ENCODE assay signal across 8 cellular contexts in genomic region chr2:73896362-73897239, GRCh38. TPM values are rescaled to one million over a fixed set of nuclear protein-coding genes. Genes with fewer than 3 reads are reported as not detected.
DNase-seq lines count a peak whose midpoint lies in the region; ATAC-seq and TF ChIP-seq lines count a peak whose summit lies in the region.

No MANE protein-coding gene starts in this region.

- CTCF ChIA-PET in CD8-positive, alpha-beta memory T cell (lab: Charles Lee) = interaction anchor here (1.7 kb wide), 1 partner anchor 91 kb away, joined by 4 read pairs; no protein-coding TSS in a partner anchor

- peak overlapping the region; percentile 70 to 100 (median 93) for H3K27ac Mint-ChIP-seq in CD8-positive, alpha-beta memory T cell
- H3K27ac Mint-ChIP-seq in memory B cell = no peak overlapping the region

- H3K27me3 Mint-ChIP-seq in CD8-positive, alpha-beta memory T cell = peaks cover 0 to 3% of the 10 kb centered on the region in 2 donors
- H3K27me3 Mint-ChIP-seq in memory B cell = no peaks in the 10 kb centered on the region

- H3K9me3 ChIP-seq in CD8-positive, alpha-beta memory T cell (ENCODE audit: low read length) = no peaks in the 10 kb centered on the region
- H3K9me3 ChIP-seq in thyroid gland = no peaks in the 10 kb centered on the region

- WGBS in thyroid gland, 2 donors = 56 to 63% methylated on average over 15 of the region's 15 CpGs

- no peaks in the 10 kb centered on the region for H3K36me3 Mint-ChIP-seq in CD8-positive, alpha-beta memory T cell
- no peaks in the 10 kb centered on the region for H3K36me3 Mint-ChIP-seq in memory B cell

- POLR2A ChIA-PET in CD8-positive, alpha-beta memory T cell (lab: Charles Lee) = no interaction called here

- peaks cover 21% of the 10 kb centered on the region for H3K4me1 ChIP-seq in CD8-positive, alpha-beta memory T cell (ENCODE audit: insufficient read depth, low read length)
- no peaks in the 10 kb centered on the region for H3K4me1 ChIP-seq in thyroid gland

- H3K27me3 ChIP-seq in CD8-positive, alpha-beta memory T cell (ENCODE audit: insufficient read depth, low read length, poor library complexity, severe bottlenecking) = no peaks in the 10 kb centered on the region
- H3K27me3 ChIP-seq in thyroid gland = no peaks in the 10 kb centered on the region

- H3K4me1 Mint-ChIP-seq in CD8-positive, alpha-beta memory T cell = peaks cover 12 to 24% (median 23%) of the 10 kb centered on the region in 3 donors
- peaks cover 5% of the 10 kb centered on the region for H3K4me1 Mint-ChIP-seq in memory B cell

- peak overlapping the region; percentile 0 to 77 (median 45) for H3K4me3 Mint-ChIP-seq in CD8-positive, alpha-beta memory T cell
- H3K4me3 Mint-ChIP-seq in memory B cell = no peak overlapping the region

- no peak for TF ChIP-seq CTCF in thyroid gland (IDR thresholded peaks at IDR 0.05)

- DNase-seq in CD8-positive, alpha-beta memory T cell = peak in 4 of 5 donors; percentile 5 to 54 (median 40)
- DNase-seq in activated CD8-positive, alpha-beta memory T cell treated with anti-CD3 and anti-CD28 coated beads, Interleukin-2, amount 50 U/mL, for 4 hours = peak; percentile 37
- DNase-seq in memory B cell (ENCODE audit: low spot score in 2 of 2) = no peak
- no peak for DNase-seq in thyroid gland
- DNase-seq in NCI-H146 treated with DMSO at 0.1 percent for 48 hours (lab: John Stamatoyannopoulos, UW; ENCODE audit: unreplicated experiment) = no peak

- H3K27ac ChIP-seq in CD8-positive, alpha-beta memory T cell (ENCODE audit: low read depth, low read length) = no peak overlapping the region
- no peak overlapping the region for H3K27ac ChIP-seq in thyroid gland

- no peak overlapping the region for H3K4me3 ChIP-seq in CD8-positive, alpha-beta memory T cell (ENCODE audit: low read length)
- H3K4me3 ChIP-seq in thyroid gland (replicated peaks in 1 of 3) = no peak overlapping the region

- no peaks in the 10 kb centered on the region for H3K9me3 Mint-ChIP-seq in CD8-positive, alpha-beta memory T cell
- H3K9me3 Mint-ChIP-seq in memory B cell = no peaks in the 10 kb centered on the region

- no peak for TF ChIP-seq POLR2A in thyroid gland (IDR thresholded peaks at IDR 0.05)

- H3K36me3 ChIP-seq in CD8-positive, alpha-beta memory T cell (ENCODE audit: insufficient read depth, low read length) = no peaks in the 10 kb centered on the region
- H3K36me3 ChIP-seq in thyroid gland = no peaks in the 10 kb centered on the region

- intact Hi-C loops in thyroid gland (cut with DNase I) = no loop called here

- ATAC-seq in HG02610 (IDR thresholded peaks at IDR 0.05; ENCODE audit: unreplicated experiment) = peak; percentile 79
- ATAC-seq in memory B cell (ENCODE audit: low read depth) = peak; percentile 38
- ATAC-seq in GM18517 (IDR thresholded peaks at IDR 0.05; ENCODE audit: unreplicated experiment) = no peak
- ATAC-seq in HG03095 (IDR thresholded peaks at IDR 0.05; ENCODE audit: unreplicated experiment) = no peak

RNA-seq across cellular contexts. Expression of gene ACTG2, which starts 3.8 kb away (rescaled TPM):
- not detected for total RNA-seq in CD8-positive, alpha-beta memory T cell
- not detected for polyA plus RNA-seq in CD8-positive, alpha-beta memory T cell
- 10 to 100 TPM in 1 of 4 donors, 1 to 10 TPM in 3; 1.5 to 24.4 (median 2.3) TPM for total RNA-seq in thyroid gland

RNA-seq across cellular contexts. Expression of gene DGUOK, which starts 30.1 kb away (rescaled TPM):
- 10 to 100 TPM; 96.6 to 98.8 TPM for total RNA-seq in CD8-positive, alpha-beta memory T cell
- polyA plus RNA-seq in CD8-positive, alpha-beta memory T cell = 188 TPM
- 10 to 100 TPM; 41.8 to 65.8 (median 46.9) TPM for total RNA-seq in thyroid gland

Comparison
In these comparisons a context has a peak if more than half of its experiments do, and no peak if none do; other contexts are left out.
1. DNase-seq: peak in CD8-positive, alpha-beta memory T cell (4 of 5) and activated CD8-positive, alpha-beta memory T cell treated with anti-CD3 and anti-CD28 coated beads, Interleukin-2, amount 50 U/mL, for 4 hours (single experiment); none in memory B cell (0 of 2), thyroid gland (0 of 2) and NCI-H146 treated with DMSO at 0.1 percent for 48 hours (single experiment).
2. ATAC-seq: peak in HG02610 (single experiment) and memory B cell (single experiment); none in GM18517 (single experiment) and HG03095 (single experiment).